Comparison of ENCODE assay signal across 8 cellular contexts in the genomic region with DNA sequence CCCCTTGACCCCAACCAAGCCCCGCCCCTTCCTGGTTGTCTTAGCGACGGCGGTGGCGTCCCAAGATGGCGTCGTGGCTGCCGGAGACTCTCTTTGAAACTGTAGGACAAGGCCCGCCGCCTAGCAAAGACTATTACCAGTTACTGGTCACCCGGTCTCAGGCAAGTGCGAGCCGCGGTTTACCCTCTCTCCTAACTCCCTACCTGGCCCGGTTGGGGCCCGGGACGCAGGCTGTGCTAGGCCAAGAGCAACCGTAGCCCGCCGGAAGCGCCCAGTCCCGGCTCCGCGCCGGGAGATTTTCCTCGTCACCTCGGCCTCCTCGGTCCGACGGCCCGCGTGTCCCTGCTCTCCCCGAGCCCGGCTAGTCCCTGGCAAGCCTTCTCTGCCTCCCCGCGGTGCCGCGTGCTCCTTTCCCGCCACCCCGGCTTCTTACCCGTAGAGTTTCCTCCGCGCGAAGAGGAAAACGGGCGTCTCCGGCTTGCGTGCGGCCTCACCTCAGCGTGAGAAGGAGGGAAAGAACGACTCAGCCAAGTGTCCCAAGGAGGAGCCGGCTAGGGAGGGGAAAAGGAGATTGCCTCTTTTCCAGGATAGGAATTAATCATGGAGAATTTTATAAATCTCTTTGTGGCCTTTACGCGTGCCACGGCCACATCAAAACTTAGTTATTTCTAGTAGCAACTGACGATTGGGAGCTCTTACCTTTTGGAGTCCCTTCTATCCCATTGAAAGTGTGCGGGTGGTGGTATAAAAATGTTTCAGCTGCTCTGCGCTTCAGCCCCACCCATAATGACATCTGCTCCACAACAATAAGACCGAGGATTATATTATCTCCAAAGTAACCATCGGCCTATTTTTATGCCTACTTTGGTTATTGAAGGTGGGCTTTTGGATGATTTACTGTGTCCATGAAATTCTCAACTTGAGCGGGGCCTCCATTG. TPM values are rescaled to one million over a fixed set of nuclear protein-coding genes. Genes with fewer than 3 reads are reported as not detected.
DNase-seq lines count a peak whose midpoint lies in the region; ATAC-seq lines count a peak whose summit lies in the region.

A gene with protein sequence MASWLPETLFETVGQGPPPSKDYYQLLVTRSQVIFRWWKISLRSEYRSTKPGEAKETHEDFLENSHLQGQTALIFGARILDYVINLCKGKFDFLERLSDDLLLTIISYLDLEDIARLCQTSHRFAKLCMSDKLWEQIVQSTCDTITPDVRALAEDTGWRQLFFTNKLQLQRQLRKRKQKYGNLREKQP (plus strand): TSS at position 55 of the 938 bp plus-strand sequence. CDS start 11 bp downstream, at position 66.

- H3K4me1 Mint-ChIP-seq in activated CD4-positive, alpha-beta T cell treated with anti-CD3 and anti-CD28 coated beads, Interleukin-2, amount 10 ng/mL, durations not matched to agents 24 days and 14 days = peaks cover 34% of the 10 kb centered on the region

- H3K9me3 ChIP-seq in endocrine pancreas (ENCODE audit: control insufficient read depth, low read length) (no peaks in the 10 kb centered on the region), mucosa of rectum (ENCODE audit: control insufficient read depth in 2 of 2, low read length in 2 of 2) (no peaks in the 10 kb centered on the region)

- DNase-seq in AG20443 (ENCODE audit: low spot score) (peak; percentile 86), NCI-H524 (lab: John Stamatoyannopoulos, UW) (peak; percentile 81 to 87)
- DNase-seq in activated CD4-positive, alpha-beta T cell treated with anti-CD3 and anti-CD28 coated beads, Interleukin-2, amount 10 ng/mL, durations not matched to agents 24 days and 14 days = peak; percentile 97
- DNase-seq in stimulated activated CD8-positive, alpha-beta memory T cell treated with anti-CD3 and anti-CD28 coated beads, Interleukin-4, amount 100 ng/mL, for 4 hours (ENCODE audit: low read depth in 2 of 2, low spot score in 1 of 2) = peak; percentile 78

- ATAC-seq in GM19023 (IDR thresholded peaks at IDR 0.05; ENCODE audit: unreplicated experiment) (peak; percentile 73), HG03175 (IDR thresholded peaks at IDR 0.05; ENCODE audit: unreplicated experiment) (peak; percentile 75)

- H3K9ac ChIP-seq in endocrine pancreas (ENCODE audit: control insufficient read depth, insufficient read depth, low read length) (peak within 1 kb of the TSS; percentile 97), mucosa of rectum (ENCODE audit: low read depth in 1 of 2, low read length in 2 of 2) (peak within 1 kb of the TSS; percentile 89 to 93)

- H3K27me3 Mint-ChIP-seq in activated CD4-positive, alpha-beta T cell treated with anti-CD3 and anti-CD28 coated beads, Interleukin-2, amount 10 ng/mL, durations not matched to agents 24 days and 14 days = no peaks in the 10 kb centered on the region

- H3K9me3 Mint-ChIP-seq in activated CD4-positive, alpha-beta T cell treated with anti-CD3 and anti-CD28 coated beads, Interleukin-2, amount 10 ng/mL, durations not matched to agents 24 days and 14 days = no peaks in the 10 kb centered on the region

- intact Hi-C loops in activated CD4-positive, alpha-beta T cell treated with anti-CD3 and anti-CD28 coated beads, Interleukin-2, amount 10 ng/mL, durations not matched to agents 24 days and 14 days (cut with micrococcal nuclease) = loop anchor here (1.0 to 10.0 kb wide), 4 partner anchors 12 to 492 kb away; partner anchors contain the start of gene SP100

- peaks cover 29% of the 10 kb centered on the region for H3K36me3 Mint-ChIP-seq in activated CD4-positive, alpha-beta T cell treated with anti-CD3 and anti-CD28 coated beads, Interleukin-2, amount 10 ng/mL, durations not matched to agents 24 days and 14 days (ENCODE audit: low read depth)

- H3K4me1 ChIP-seq in endocrine pancreas (ENCODE audit: control insufficient read depth, insufficient read depth, low read length) = peaks cover 7% of the 10 kb centered on the region
- peaks cover 12 to 15% of the 10 kb centered on the region in 2 donors for H3K4me1 ChIP-seq in mucosa of rectum (ENCODE audit: control insufficient read depth in 2 of 2, insufficient read depth in 2 of 2, low read length in 2 of 2)

- H3K36me3 ChIP-seq in endocrine pancreas (ENCODE audit: control insufficient read depth, insufficient read depth, low read length) (no peaks in the 10 kb centered on the region), mucosa of rectum (ENCODE audit: control insufficient read depth in 2 of 2, insufficient read depth in 2 of 2, low read length in 2 of 2) (peaks cover 3 to 5% of the 10 kb centered on the region in 2 donors)

- H3K27ac Mint-ChIP-seq in activated CD4-positive, alpha-beta T cell treated with anti-CD3 and anti-CD28 coated beads, Interleukin-2, amount 10 ng/mL, durations not matched to agents 24 days and 14 days = peak within 1 kb of the TSS; percentile 99

- no peaks in the 10 kb centered on the region for H3K27me3 ChIP-seq in endocrine pancreas (ENCODE audit: control insufficient read depth, insufficient read depth, low read length)
- no peaks in the 10 kb centered on the region for H3K27me3 ChIP-seq in mucosa of rectum (ENCODE audit: control insufficient read depth in 2 of 2, insufficient read depth in 2 of 2, low read length in 2 of 2)

- peak within 1 kb of the TSS; percentile 99 for H3K27ac ChIP-seq in mucosa of rectum (ENCODE audit: low read depth in 2 of 2, low read length in 2 of 2)

- peak within 1 kb of the TSS; percentile 87 for H3K4me3 ChIP-seq in endocrine pancreas (ENCODE audit: control insufficient read depth, insufficient read depth, low read length)
- H3K4me3 ChIP-seq in mucosa of rectum (ENCODE audit: low read length in 2 of 2) = peak within 1 kb of the TSS; percentile 95 to 98

- peak within 1 kb of the TSS; percentile 100 for H3K4me3 Mint-ChIP-seq in activated CD4-positive, alpha-beta T cell treated with anti-CD3 and anti-CD28 coated beads, Interleukin-2, amount 10 ng/mL, durations not matched to agents 24 days and 14 days

RNA-seq across cellular contexts. Expression of the gene that starts here (rescaled TPM):
- 0.71 and 0.77 TPM in 2 replicates for total RNA-seq in activated CD4-positive, alpha-beta T cell treated with anti-CD3 and anti-CD28 coated beads, Interleukin-2, amount 10 ng/mL, durations not matched to agents 24 days and 14 days

Comparison
In these comparisons a context has a peak if more than half of its experiments do, and no peak if none do; other contexts are left out.
1. Peak in every context shown above with its lines: DNase-seq, ATAC-seq, H3K4me3 ChIP-seq and H3K27ac ChIP-seq.
2. Peak in DNase-seq in activated CD4-positive, alpha-beta T cell treated with anti-CD3 and anti-CD28 coated beads, Interleukin-2, amount 10 ng/mL, durations not matched to agents 24 days and 14 days; RNA of the gene not detected or under 1 TPM.